In the genomic region with DNA sequence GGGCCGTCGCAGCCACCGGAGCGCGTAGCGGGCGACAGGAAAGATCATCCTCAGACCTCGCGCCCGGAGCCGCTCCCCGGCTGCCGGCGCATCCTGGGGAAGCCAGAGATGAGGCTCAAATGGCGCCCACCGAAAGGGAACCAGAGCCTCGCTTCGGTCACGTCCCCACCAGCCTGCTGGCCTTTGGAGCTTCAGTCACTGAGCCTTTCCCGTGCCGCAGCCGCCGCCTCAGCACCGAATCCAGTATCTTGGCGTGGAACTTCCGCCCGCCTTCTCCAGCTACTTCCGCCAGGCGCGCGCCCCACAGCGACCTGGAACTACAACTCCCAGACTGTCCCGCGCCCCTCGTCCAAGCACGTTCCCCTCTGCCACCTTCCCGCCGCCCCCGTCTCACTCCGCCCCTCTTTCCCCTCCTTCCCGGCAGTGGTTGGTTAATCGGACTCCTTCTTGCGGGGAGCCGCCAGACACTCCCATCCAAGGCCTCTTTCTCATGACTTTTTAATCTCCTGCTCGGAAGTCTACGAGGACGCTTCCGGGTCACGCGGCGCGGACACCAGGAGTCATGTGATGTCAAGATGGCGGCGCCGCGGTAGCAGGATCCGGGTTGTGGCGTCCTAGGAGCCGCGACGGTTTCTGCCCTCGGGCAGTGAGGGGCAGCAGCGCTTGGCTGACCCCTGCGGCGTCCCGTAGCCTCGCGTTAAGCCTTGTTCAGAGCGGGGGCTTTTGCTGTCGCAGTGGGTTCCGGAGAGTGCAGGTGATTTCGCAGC, we compare ENCODE assay signal across 1 cellular context.
TF ChIP-seq lines count a peak whose summit lies in the region.

A gene with protein sequence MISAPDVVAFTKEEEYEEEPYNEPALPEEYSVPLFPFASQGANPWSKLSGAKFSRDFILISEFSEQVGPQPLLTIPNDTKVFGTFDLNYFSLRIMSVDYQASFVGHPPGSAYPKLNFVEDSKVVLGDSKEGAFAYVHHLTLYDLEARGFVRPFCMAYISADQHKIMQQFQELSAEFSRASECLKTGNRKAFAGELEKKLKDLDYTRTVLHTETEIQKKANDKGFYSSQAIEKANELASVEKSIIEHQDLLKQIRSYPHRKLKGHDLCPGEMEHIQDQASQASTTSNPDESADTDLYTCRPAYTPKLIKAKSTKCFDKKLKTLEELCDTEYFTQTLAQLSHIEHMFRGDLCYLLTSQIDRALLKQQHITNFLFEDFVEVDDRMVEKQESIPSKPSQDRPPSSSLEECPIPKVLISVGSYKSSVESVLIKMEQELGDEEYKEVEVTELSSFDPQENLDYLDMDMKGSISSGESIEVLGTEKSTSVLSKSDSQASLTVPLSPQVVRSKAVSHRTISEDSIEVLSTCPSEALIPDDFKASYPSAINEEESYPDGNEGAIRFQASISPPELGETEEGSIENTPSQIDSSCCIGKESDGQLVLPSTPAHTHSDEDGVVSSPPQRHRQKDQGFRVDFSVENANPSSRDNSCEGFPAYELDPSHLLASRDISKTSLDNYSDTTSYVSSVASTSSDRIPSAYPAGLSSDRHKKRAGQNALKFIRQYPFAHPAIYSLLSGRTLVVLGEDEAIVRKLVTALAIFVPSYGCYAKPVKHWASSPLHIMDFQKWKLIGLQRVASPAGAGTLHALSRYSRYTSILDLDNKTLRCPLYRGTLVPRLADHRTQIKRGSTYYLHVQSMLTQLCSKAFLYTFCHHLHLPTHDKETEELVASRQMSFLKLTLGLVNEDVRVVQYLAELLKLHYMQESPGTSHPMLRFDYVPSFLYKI (plus strand): TSS at position 563 of the 767 bp plus-strand sequence. CDS start 497 bp downstream, outside the sequence.
A gene with protein sequence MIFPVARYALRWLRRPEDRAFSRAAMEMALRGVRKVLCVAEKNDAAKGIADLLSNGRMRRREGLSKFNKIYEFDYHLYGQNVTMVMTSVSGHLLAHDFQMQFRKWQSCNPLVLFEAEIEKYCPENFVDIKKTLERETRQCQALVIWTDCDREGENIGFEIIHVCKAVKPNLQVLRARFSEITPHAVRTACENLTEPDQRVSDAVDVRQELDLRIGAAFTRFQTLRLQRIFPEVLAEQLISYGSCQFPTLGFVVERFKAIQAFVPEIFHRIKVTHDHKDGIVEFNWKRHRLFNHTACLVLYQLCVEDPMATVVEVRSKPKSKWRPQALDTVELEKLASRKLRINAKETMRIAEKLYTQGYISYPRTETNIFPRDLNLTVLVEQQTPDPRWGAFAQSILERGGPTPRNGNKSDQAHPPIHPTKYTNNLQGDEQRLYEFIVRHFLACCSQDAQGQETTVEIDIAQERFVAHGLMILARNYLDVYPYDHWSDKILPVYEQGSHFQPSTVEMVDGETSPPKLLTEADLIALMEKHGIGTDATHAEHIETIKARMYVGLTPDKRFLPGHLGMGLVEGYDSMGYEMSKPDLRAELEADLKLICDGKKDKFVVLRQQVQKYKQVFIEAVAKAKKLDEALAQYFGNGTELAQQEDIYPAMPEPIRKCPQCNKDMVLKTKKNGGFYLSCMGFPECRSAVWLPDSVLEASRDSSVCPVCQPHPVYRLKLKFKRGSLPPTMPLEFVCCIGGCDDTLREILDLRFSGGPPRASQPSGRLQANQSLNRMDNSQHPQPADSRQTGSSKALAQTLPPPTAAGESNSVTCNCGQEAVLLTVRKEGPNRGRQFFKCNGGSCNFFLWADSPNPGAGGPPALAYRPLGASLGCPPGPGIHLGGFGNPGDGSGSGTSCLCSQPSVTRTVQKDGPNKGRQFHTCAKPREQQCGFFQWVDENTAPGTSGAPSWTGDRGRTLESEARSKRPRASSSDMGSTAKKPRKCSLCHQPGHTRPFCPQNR (minus strand): TSS at position 264 of the 767 bp plus-strand sequence. CDS start 216 bp downstream, at position 48.

TF ChIP-seq in HepG2, 621 proteins besides CTCF, POLR2A, EP300 and RAD21 (continued from another document and continues in another):
- TF ChIP-seq NFYB (CRISPR knock-in tag; IDR thresholded peaks at IDR 0.05), result peak; percentile 47; the same call in 1 of the 2 replicates
- no peak for TF ChIP-seq HDAC6 (IDR thresholded peaks at IDR 0.05; ENCODE audit: low read depth, low read length)
- TF ChIP-seq TGIF2 (CRISPR knock-in tag; IDR thresholded peaks at IDR 0.05), result 0 out of 2 replicates have a peak, but pooled peaks have one; percentile 41
- TF ChIP-seq, protein P1, sequence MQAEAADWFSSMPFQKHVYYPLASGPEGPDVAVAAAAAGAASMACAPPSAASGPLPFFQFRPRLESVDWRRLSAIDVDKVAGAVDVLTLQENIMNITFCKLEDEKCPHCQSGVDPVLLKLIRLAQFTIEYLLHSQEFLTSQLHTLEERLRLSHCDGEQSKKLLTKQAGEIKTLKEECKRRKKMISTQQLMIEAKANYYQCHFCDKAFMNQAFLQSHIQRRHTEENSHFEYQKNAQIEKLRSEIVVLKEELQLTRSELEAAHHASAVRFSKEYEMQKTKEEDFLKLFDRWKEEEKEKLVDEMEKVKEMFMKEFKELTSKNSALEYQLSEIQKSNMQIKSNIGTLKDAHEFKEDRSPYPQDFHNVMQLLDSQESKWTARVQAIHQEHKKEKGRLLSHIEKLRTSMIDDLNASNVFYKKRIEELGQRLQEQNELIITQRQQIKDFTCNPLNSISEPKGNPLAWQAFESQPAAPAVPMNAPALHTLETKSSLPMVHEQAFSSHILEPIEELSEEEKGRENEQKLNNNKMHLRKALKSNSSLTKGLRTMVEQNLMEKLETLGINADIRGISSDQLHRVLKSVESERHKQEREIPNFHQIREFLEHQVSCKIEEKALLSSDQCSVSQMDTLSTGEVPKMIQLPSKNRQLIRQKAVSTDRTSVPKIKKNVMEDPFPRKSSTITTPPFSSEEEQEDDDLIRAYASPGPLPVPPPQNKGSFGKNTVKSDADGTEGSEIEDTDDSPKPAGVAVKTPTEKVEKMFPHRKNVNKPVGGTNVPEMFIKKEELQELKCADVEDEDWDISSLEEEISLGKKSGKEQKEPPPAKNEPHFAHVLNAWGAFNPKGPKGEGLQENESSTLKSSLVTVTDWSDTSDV (CRISPR knock-in tag; IDR thresholded peaks at IDR 0.05), result 0 out of 2 replicates have a peak, but pooled peaks have one; percentile 2
- no peak for TF ChIP-seq AGO2 (optimal IDR thresholded peaks at IDR 0.05; ENCODE audit: low read depth, low read length)
- no peak; the same call in 1 of the 2 replicates for TF ChIP-seq ZNF44 (CRISPR knock-in tag; IDR thresholded peaks at IDR 0.05)
- no peak for TF ChIP-seq ZNF282 (IDR thresholded peaks at IDR 0.05; ENCODE audit: partially characterized antibody)
- TF ChIP-seq ZNF7 (CRISPR knock-in tag; IDR thresholded peaks at IDR 0.05), result no peak
- TF ChIP-seq, protein P2, sequence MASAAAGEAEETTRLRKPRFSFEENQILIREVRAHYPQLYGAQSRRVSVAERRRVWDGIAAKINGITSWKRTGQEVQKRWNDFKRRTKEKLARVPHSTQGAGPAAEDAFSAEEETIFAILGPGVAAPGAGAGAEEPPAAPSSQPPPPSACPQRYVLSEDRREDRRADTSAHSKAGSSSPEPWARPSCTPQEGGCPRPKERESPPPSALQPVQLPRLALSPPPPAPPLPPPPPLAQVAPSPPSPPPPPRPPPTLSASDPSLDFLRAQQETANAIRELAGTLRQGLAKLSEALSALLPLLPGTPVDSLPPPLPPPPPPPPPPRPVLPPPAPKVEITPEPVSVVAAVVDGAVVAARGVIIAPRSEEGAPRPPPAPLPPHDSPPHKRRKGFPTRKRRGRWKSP (CRISPR knock-in tag; IDR thresholded peaks at IDR 0.05), result peak; percentile 86
- TF ChIP-seq HNRNPL (IDR thresholded peaks at IDR 0.05; ENCODE audit: low read depth, low read length), result no peak
- peak; percentile 64 for TF ChIP-seq ZNF263 (CRISPR knock-in tag; IDR thresholded peaks at IDR 0.05)
- TF ChIP-seq FOXK1 (CRISPR knock-in tag; IDR thresholded peaks at IDR 0.05; ENCODE audit: borderline replicate concordance, low read depth), result peak; percentile 89; the same call in 1 of the 2 replicates
- TF ChIP-seq CENPX (CRISPR knock-in tag; IDR thresholded peaks at IDR 0.05), result no peak
- TF ChIP-seq, protein P3, sequence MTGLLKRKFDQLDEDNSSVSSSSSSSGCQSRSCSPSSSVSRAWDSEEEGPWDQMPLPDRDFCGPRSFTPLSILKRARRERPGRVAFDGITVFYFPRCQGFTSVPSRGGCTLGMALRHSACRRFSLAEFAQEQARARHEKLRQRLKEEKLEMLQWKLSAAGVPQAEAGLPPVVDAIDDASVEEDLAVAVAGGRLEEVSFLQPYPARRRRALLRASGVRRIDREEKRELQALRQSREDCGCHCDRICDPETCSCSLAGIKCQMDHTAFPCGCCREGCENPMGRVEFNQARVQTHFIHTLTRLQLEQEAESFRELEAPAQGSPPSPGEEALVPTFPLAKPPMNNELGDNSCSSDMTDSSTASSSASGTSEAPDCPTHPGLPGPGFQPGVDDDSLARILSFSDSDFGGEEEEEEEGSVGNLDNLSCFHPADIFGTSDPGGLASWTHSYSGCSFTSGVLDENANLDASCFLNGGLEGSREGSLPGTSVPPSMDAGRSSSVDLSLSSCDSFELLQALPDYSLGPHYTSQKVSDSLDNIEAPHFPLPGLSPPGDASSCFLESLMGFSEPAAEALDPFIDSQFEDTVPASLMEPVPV (CRISPR knock-in tag; IDR thresholded peaks at IDR 0.05), result peak; percentile 40; the same call in 1 of the 2 replicates
- no peak for TF ChIP-seq NR2F1 (CRISPR knock-in tag; IDR thresholded peaks at IDR 0.05)
- TF ChIP-seq, protein P4, sequence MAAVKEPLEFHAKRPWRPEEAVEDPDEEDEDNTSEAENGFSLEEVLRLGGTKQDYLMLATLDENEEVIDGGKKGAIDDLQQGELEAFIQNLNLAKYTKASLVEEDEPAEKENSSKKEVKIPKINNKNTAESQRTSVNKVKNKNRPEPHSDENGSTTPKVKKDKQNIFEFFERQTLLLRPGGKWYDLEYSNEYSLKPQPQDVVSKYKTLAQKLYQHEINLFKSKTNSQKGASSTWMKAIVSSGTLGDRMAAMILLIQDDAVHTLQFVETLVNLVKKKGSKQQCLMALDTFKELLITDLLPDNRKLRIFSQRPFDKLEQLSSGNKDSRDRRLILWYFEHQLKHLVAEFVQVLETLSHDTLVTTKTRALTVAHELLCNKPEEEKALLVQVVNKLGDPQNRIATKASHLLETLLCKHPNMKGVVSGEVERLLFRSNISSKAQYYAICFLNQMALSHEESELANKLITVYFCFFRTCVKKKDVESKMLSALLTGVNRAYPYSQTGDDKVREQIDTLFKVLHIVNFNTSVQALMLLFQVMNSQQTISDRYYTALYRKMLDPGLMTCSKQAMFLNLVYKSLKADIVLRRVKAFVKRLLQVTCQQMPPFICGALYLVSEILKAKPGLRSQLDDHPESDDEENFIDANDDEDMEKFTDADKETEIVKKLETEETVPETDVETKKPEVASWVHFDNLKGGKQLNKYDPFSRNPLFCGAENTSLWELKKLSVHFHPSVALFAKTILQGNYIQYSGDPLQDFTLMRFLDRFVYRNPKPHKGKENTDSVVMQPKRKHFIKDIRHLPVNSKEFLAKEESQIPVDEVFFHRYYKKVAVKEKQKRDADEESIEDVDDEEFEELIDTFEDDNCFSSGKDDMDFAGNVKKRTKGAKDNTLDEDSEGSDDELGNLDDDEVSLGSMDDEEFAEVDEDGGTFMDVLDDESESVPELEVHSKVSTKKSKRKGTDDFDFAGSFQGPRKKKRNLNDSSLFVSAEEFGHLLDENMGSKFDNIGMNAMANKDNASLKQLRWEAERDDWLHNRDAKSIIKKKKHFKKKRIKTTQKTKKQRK (IDR thresholded peaks at IDR 0.05; ENCODE audit: low read length), result no peak
- peak; percentile 56; the same call in 1 of the 2 replicates for TF ChIP-seq ZBTB20 (CRISPR knock-in tag; IDR thresholded peaks at IDR 0.05; ENCODE audit: borderline replicate concordance, low read depth)
- TF ChIP-seq KMT2B (CRISPR knock-in tag; IDR thresholded peaks at IDR 0.05), result peak; percentile 93
- peak; percentile 46 for TF ChIP-seq ZMAT3 (CRISPR knock-in tag; conservative IDR thresholded peaks at IDR 0.05)
- peak; percentile 59; the same call in 1 of the 2 replicates for TF ChIP-seq MEIS2 (CRISPR knock-in tag; IDR thresholded peaks at IDR 0.05)
- peak; percentile 93; the same call in 1 of the 2 replicates for TF ChIP-seq ZFP41 (CRISPR knock-in tag; IDR thresholded peaks at IDR 0.05; ENCODE audit: borderline replicate concordance)
- no peak for TF ChIP-seq NPAS2 (CRISPR knock-in tag; IDR thresholded peaks at IDR 0.05; ENCODE audit: borderline replicate concordance)
- TF ChIP-seq PTBP1 (IDR thresholded peaks at IDR 0.05; ENCODE audit: low read depth, low read length, poor library complexity, severe bottlenecking), result no peak
- peak; percentile 93 for TF ChIP-seq CCDC6 (CRISPR knock-in tag; IDR thresholded peaks at IDR 0.05)
- TF ChIP-seq, protein P5, sequence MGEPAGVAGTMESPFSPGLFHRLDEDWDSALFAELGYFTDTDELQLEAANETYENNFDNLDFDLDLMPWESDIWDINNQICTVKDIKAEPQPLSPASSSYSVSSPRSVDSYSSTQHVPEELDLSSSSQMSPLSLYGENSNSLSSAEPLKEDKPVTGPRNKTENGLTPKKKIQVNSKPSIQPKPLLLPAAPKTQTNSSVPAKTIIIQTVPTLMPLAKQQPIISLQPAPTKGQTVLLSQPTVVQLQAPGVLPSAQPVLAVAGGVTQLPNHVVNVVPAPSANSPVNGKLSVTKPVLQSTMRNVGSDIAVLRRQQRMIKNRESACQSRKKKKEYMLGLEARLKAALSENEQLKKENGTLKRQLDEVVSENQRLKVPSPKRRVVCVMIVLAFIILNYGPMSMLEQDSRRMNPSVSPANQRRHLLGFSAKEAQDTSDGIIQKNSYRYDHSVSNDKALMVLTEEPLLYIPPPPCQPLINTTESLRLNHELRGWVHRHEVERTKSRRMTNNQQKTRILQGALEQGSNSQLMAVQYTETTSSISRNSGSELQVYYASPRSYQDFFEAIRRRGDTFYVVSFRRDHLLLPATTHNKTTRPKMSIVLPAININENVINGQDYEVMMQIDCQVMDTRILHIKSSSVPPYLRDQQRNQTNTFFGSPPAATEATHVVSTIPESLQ (CRISPR knock-in tag; conservative IDR thresholded peaks at IDR 0.05), result no peak
- TF ChIP-seq GATAD2A (CRISPR knock-in tag; IDR thresholded peaks at IDR 0.05), result peak; percentile 10; the same call in 1 of the 2 replicates
- no peak for TF ChIP-seq ATM (IDR thresholded peaks at IDR 0.05; ENCODE audit: borderline replicate concordance)
- TF ChIP-seq, protein P6, sequence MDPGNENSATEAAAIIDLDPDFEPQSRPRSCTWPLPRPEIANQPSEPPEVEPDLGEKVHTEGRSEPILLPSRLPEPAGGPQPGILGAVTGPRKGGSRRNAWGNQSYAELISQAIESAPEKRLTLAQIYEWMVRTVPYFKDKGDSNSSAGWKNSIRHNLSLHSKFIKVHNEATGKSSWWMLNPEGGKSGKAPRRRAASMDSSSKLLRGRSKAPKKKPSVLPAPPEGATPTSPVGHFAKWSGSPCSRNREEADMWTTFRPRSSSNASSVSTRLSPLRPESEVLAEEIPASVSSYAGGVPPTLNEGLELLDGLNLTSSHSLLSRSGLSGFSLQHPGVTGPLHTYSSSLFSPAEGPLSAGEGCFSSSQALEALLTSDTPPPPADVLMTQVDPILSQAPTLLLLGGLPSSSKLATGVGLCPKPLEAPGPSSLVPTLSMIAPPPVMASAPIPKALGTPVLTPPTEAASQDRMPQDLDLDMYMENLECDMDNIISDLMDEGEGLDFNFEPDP (CRISPR knock-in tag; conservative IDR thresholded peaks at IDR 0.05), result 0 out of 2 replicates have a peak, but pooled peaks have one; percentile 85
- 0 out of 2 replicates have a peak, but pooled peaks have one; percentile 29 for TF ChIP-seq GLI4 (CRISPR knock-in tag; IDR thresholded peaks at IDR 0.05; ENCODE audit: borderline replicate concordance)
- no peak for TF ChIP-seq SSRP1 (CRISPR knock-in tag; IDR thresholded peaks at IDR 0.05)
- TF ChIP-seq, protein P7, sequence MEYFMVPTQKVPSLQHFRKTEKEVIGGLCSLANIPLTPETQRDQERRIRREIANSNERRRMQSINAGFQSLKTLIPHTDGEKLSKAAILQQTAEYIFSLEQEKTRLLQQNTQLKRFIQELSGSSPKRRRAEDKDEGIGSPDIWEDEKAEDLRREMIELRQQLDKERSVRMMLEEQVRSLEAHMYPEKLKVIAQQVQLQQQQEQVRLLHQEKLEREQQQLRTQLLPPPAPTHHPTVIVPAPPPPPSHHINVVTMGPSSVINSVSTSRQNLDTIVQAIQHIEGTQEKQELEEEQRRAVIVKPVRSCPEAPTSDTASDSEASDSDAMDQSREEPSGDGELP (IDR thresholded peaks at IDR 0.05; ENCODE audit: borderline replicate concordance, low read depth), result no peak
- no peak for TF ChIP-seq HMG20B (CRISPR knock-in tag; conservative IDR thresholded peaks at IDR 0.05)
- TF ChIP-seq ZNF619 (CRISPR knock-in tag; IDR thresholded peaks at IDR 0.05), result no peak
